Comparison of ENCODE assay signal across 28 cellular contexts in the genomic region with DNA sequence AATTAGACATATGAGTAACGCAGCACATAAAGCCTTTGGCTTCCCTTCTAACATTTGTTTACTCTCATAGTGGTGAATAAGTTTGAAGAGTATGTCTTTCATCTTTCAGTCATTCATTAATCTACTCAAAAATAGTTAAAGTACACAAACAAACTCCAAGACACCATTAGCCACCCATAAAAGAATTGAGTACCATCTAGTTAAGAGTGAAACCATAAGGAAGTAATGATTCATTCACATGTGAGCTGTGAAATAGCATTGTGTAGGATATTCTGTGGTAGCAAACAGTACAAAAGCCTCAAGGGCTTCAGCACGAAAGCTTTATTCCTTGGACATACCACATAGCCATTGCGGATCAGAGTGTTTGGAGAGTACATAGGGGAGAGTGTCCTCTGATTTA. TPM values are rescaled to one million over a fixed set of nuclear protein-coding genes. Genes with fewer than 3 reads are reported as not detected.
DNase-seq lines count a peak whose midpoint lies in the region; ATAC-seq, FAIRE-seq and TF ChIP-seq lines count a peak whose summit lies in the region.
"Had no signal": no experiment of that assay in that cellular context is flagged by ENCODE, and none has a peak within 500 bp of the region (broad histone marks: within the 10 kb centered on the region; RNA-seq: fewer than 3 reads in every experiment).

No MANE protein-coding gene starts in this region.

- CTCF ChIA-PET in PC-3 (lab: Charles Lee): interaction anchor here (0.5 to 0.6 kb wide), 2 partner anchors 53 to 346 kb away, joined by 4 to 5 read pairs; no protein-coding TSS in a partner anchor
- CTCF ChIA-PET in CD8-positive, alpha-beta memory T cell (lab: Charles Lee): no interaction called here

- no peaks in the 10 kb centered on the region for H3K27me3 ChIP-seq in PC-3 (ENCODE audit: low read length)
- no peaks in the 10 kb centered on the region for H3K27me3 ChIP-seq in CD8-positive, alpha-beta memory T cell (ENCODE audit: insufficient read depth, low read length, poor library complexity, severe bottlenecking)
- H3K27me3 ChIP-seq: ascending aorta, testis had no signal

- H3K27me3 Mint-ChIP-seq in CD8-positive, alpha-beta memory T cell: no peaks in the 10 kb centered on the region
- H3K27me3 Mint-ChIP-seq: activated naive CD8-positive, alpha-beta T cell treated with anti-CD3 and anti-CD28 coated beads, Interleukin-2, amount 10 ng/mL, durations not matched to agents 7 days and 5 days; dendritic cell treated with granulocyte-macrophage colony-stimulating factor and Interleukin-4, amounts not matched to agents 40 ng/mL and 50 ng/mL, for 4 days had no signal

- no peak overlapping the region for H3K4me2 ChIP-seq in PC-3 (ENCODE audit: low read length)

- H3K4me1 ChIP-seq in PC-3 (ENCODE audit: insufficient read depth, low read length): peaks cover 3% of the 10 kb centered on the region; the same call in 1 of the 2 replicates
- no peaks in the 10 kb centered on the region for H3K4me1 ChIP-seq in CD8-positive, alpha-beta memory T cell (ENCODE audit: insufficient read depth, low read length)
- H3K4me1 ChIP-seq: ascending aorta, psoas muscle, testis had no signal

- no peaks in the 10 kb centered on the region for H3K36me3 Mint-ChIP-seq in CD8-positive, alpha-beta memory T cell
- H3K36me3 Mint-ChIP-seq: activated naive CD8-positive, alpha-beta T cell treated with anti-CD3 and anti-CD28 coated beads, Interleukin-2, amount 10 ng/mL, durations not matched to agents 7 days and 5 days; natural killer cell had no signal

- H3K27ac Mint-ChIP-seq in CD8-positive, alpha-beta memory T cell: no peak overlapping the region
- H3K27ac Mint-ChIP-seq: activated naive CD8-positive, alpha-beta T cell treated with anti-CD3 and anti-CD28 coated beads, Interleukin-2, amount 10 ng/mL, durations not matched to agents 7 days and 5 days; dendritic cell treated with granulocyte-macrophage colony-stimulating factor and Interleukin-4, amounts not matched to agents 40 ng/mL and 50 ng/mL, for 4 days; natural killer cell; T-helper 1 cell treated with Interleukin-12 subunit alpha and Interleukin-12 subunit beta and Interleukin-4 antibody, amounts not matched to agents 30 μg/mL and 1 μg/mL, for 36 hours had no signal

- H3F3A ChIP-seq in PC-3 (ENCODE audit: low read length, unreplicated experiment): no peaks in the 10 kb centered on the region

- no peaks in the 10 kb centered on the region for H3K9me3 ChIP-seq in PC-3 (ENCODE audit: low read length)
- no peaks in the 10 kb centered on the region for H3K9me3 ChIP-seq in CD8-positive, alpha-beta memory T cell (ENCODE audit: low read length)
- H3K9me3 ChIP-seq: ascending aorta, Caco-2, psoas muscle, testis had no signal

- POLR2A ChIA-PET in PC-3 (lab: Charles Lee; ENCODE audit: unreplicated experiment): no interaction called here
- POLR2A ChIA-PET in CD8-positive, alpha-beta memory T cell (lab: Charles Lee): no interaction called here

- no peak overlapping the region for H3K27ac ChIP-seq in PC-3 (ENCODE audit: low read length)
- no peak overlapping the region for H3K27ac ChIP-seq in CD8-positive, alpha-beta memory T cell (ENCODE audit: low read depth, low read length)
- H3K27ac ChIP-seq: ascending aorta, psoas muscle, SK-N-MC, testis had no signal

- H2AFZ ChIP-seq in PC-3 (ENCODE audit: low read length): no peak overlapping the region

- no peaks in the 10 kb centered on the region for H3K36me3 ChIP-seq in PC-3 (ENCODE audit: low read depth, low read length)
- no peaks in the 10 kb centered on the region for H3K36me3 ChIP-seq in CD8-positive, alpha-beta memory T cell (ENCODE audit: insufficient read depth, low read length)
- H3K36me3 ChIP-seq: ascending aorta had no signal

- no peak overlapping the region for H3K9ac ChIP-seq in PC-3 (ENCODE audit: low read length)

- no peaks in the 10 kb centered on the region for H3K9me2 ChIP-seq in PC-3 (replicated peaks; ENCODE audit: low read length)

- no peak for TF ChIP-seq CTCF in D721Med (IDR thresholded peaks at IDR 0.05; ENCODE audit: insufficient read depth, missing control alignments)
- no peak for TF ChIP-seq CTCF in PC-3 (conservative IDR thresholded peaks at IDR 0.05; ENCODE audit: low read depth, low read length)

- H3K9me3 Mint-ChIP-seq in CD8-positive, alpha-beta memory T cell: peaks cover 0 to 23% (median 2%) of the 10 kb centered on the region in 5 donors
- H3K9me3 Mint-ChIP-seq: dendritic cell treated with granulocyte-macrophage colony-stimulating factor and Interleukin-4, amounts not matched to agents 40 ng/mL and 50 ng/mL, for 4 days; T-helper 1 cell treated with Interleukin-12 subunit alpha and Interleukin-12 subunit beta and Interleukin-4 antibody, amounts not matched to agents 30 μg/mL and 1 μg/mL, for 36 hours had no signal

- no peak overlapping the region for H3K4me3 Mint-ChIP-seq in CD8-positive, alpha-beta memory T cell
- H3K4me3 Mint-ChIP-seq: activated naive CD8-positive, alpha-beta T cell treated with anti-CD3 and anti-CD28 coated beads, Interleukin-2, amount 10 ng/mL, durations not matched to agents 7 days and 5 days; dendritic cell treated with granulocyte-macrophage colony-stimulating factor and Interleukin-4, amounts not matched to agents 40 ng/mL and 50 ng/mL, for 4 days; natural killer cell; T-helper 1 cell treated with Interleukin-12 subunit alpha and Interleukin-12 subunit beta and Interleukin-4 antibody, amounts not matched to agents 30 μg/mL and 1 μg/mL, for 36 hours had no signal

- no peak for DNase-seq in D721Med (ENCODE audit: insufficient read length, low spot score)
- DNase-seq in DMS79 treated with DMSO at 0.1 percent for 48 hours (lab: John Stamatoyannopoulos, UW): peak; percentile 74
- peak; percentile 16 for DNase-seq in PC-3
- peak; percentile 54 for DNase-seq in foreskin melanocyte
- no peak for DNase-seq in activated CD4-positive, CD25-positive, alpha-beta regulatory T cell (lab: John Stamatoyannopoulos, UW)
- no peak for DNase-seq in activated CD8-positive, alpha-beta memory T cell treated with anti-CD3 and anti-CD28 coated beads for 24 hours
- DNase-seq in CD8-positive, alpha-beta memory T cell: no peak
- DNase-seq: activated CD4-positive, alpha-beta T cell treated with anti-CD3 and anti-CD28 coated beads for 1 hour; activated effector memory CD4-positive, alpha-beta T cell treated with anti-CD3 and anti-CD28 coated beads, Interleukin-2, amount 50 U/mL, for 16 hours; activated naive CD8-positive, alpha-beta T cell treated with anti-CD3 and anti-CD28 coated beads, Interleukin-2, amount 10 ng/mL, durations not matched to agents 7 days and 5 days; C1 segment of cervical spinal cord; Caco-2; central memory CD4-positive, alpha-beta T cell; natural killer cell; occipital lobe; psoas muscle; stimulated activated naive CD8-positive, alpha-beta T cell treated with anti-CD3 and anti-CD28 coated beads, Interleukin-15, Interleukin-2, amounts not matched to agents 100 U/mL and 50 U/mL, for 24 hours; testis had no signal

- no peaks in the 10 kb centered on the region for H3K4me1 Mint-ChIP-seq in CD8-positive, alpha-beta memory T cell
- H3K4me1 Mint-ChIP-seq: activated naive CD8-positive, alpha-beta T cell treated with anti-CD3 and anti-CD28 coated beads, Interleukin-2, amount 10 ng/mL, durations not matched to agents 7 days and 5 days; natural killer cell had no signal

- ATAC-seq in PC-3 (peak; percentile 76), GM19395 (IDR thresholded peaks at IDR 0.05; ENCODE audit: unreplicated experiment) (no peak)
- ATAC-seq: natural killer cell; psoas muscle; stimulated activated naive CD8-positive, alpha-beta T cell treated with anti-CD3 and anti-CD28 coated beads, Interleukin-15, Interleukin-2, amounts not matched to agents 100 U/mL and 50 U/mL, for 24 hours had no signal

- intact Hi-C loops in PC-3 (cut with micrococcal nuclease): no loop called here

- H4K20me1 ChIP-seq in PC-3 (ENCODE audit: low read length): no peaks in the 10 kb centered on the region

- no peaks in the 10 kb centered on the region for H3K79me2 ChIP-seq in PC-3 (ENCODE audit: low read length)

- BruUV-seq in PC-3 (replicated peaks; lab: Mats Ljungman, UMichigan): no TSS peak

- peak; percentile 74 for FAIRE-seq in D721Med (lab: Jason Lieb, UNC)
- FAIRE-seq: GM12892, islet of Langerhans, TTC549, urothelium cell line had no signal

- no peak overlapping the region for H3K4me3 ChIP-seq in PC-3 (ENCODE audit: low read length)
- H3K4me3 ChIP-seq in CD8-positive, alpha-beta memory T cell (ENCODE audit: low read length): no peak overlapping the region
- H3K4me3 ChIP-seq: ascending aorta, psoas muscle, SK-N-MC, testis had no signal

RNA-seq across cellular contexts. Expression of a gene that starts 13.9 kb away (rescaled TPM):
- 0.12 and 0.51 TPM in 2 replicates for total RNA-seq in PC-3 (2014; rRNA removed)
- not detected for total RNA-seq in CD8-positive, alpha-beta memory T cell
- not detected for polyA plus RNA-seq in CD8-positive, alpha-beta memory T cell
- total RNA-seq: activated naive CD8-positive, alpha-beta T cell treated with anti-CD3 and anti-CD28 coated beads, Interleukin-2, amount 10 ng/mL, durations not matched to agents 7 days and 5 days; natural killer cell; OCI-LY7 had no signal

Comparison
In these comparisons a context has a peak if more than half of its experiments do, and no peak if none do; other contexts are left out.
1. DNase-seq: peak in DMS79 treated with DMSO at 0.1 percent for 48 hours (single experiment), PC-3 (single experiment) and foreskin melanocyte (single experiment); none in D721Med (single experiment), activated CD4-positive, CD25-positive, alpha-beta regulatory T cell (0 of 4), activated CD8-positive, alpha-beta memory T cell treated with anti-CD3 and anti-CD28 coated beads for 24 hours (single experiment) and CD8-positive, alpha-beta memory T cell (0 of 5).